9 cellular contexts compared by ENCODE assay signal in the genomic region with DNA sequence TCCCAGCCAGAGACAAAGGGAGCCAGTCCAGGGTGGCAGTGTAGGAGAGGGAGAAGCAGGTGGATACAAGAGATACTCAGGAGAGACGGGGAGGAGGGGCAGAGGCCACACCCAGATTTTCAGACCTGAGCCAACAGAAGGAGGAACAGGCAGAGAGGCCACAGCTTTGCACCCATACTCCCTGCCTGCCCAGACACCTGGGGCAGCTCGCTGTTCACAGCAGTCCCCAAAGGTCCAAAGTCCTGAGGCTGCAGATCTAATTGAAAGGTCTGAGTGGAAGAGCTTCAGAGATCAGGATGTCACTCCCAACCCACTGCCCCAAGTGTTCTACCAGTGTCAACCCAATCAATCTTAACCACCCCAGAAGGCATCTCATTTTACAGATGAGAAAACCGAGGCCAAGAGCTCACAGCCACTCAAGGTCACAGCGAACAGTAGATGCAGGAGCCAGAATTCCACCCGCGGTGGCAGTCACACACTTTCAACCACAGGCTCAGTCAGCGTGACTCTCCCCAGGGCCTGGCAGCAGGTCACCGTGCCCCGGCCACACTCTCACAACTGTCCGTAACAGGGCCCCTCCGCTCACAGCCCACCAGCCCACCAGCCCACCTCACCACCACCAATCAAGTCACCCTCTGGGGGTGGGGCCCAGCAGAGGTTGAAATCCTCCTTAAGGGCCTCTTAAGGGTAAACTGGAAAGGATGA. TPM values are rescaled to one million over a fixed set of nuclear protein-coding genes. Genes with fewer than 3 reads are reported as not detected.
A peak's percentile ranks its signal among the peaks of the same experiment; 100 is the strongest.
DNase-seq lines count a peak whose midpoint lies in the region; ATAC-seq and TF ChIP-seq lines count a peak whose summit lies in the region.
"Had no signal": no experiment of that assay in that cellular context is flagged by ENCODE, and none has a peak within 500 bp of the region (broad histone marks: within the 10 kb centered on the region; RNA-seq: fewer than 3 reads in every experiment).

No MANE protein-coding gene starts in this region.

- no peaks in the 10 kb centered on the region for H3F3A ChIP-seq in PC-3 (ENCODE audit: low read length, unreplicated experiment)

- no peak overlapping the region for H3K23ac ChIP-seq in H9 (ENCODE audit: insufficient read length, low read depth, low read length)

- no peaks in the 10 kb centered on the region for H3K23me2 ChIP-seq in H9 (ENCODE audit: insufficient read length, low read depth, low read length, poor library complexity, severe bottlenecking)

- H3K9me2 ChIP-seq in PC-3 (replicated peaks; ENCODE audit: low read length): no peaks in the 10 kb centered on the region

- intact Hi-C loops in PC-3 (cut with micrococcal nuclease) (no loop called here), gastrocnemius medialis (cut with DNase I; ENCODE audit: low total_unique reads) (no loop called here)

- no peak overlapping the region for H3K56ac ChIP-seq in H9 (ENCODE audit: insufficient read length, low read depth, low read length)

- no peak overlapping the region for H2AK5ac ChIP-seq in H9 (ENCODE audit: insufficient read length, low read length)

- peaks cover 78 to 80% of the 10 kb centered on the region in 2 experiments for H3K4me1 Mint-ChIP-seq in H9

- no peaks in the 10 kb centered on the region for H3K27me3 ChIP-seq in H9 (ENCODE audit: insufficient read depth, low read length)
- H3K27me3 ChIP-seq in PC-3 (ENCODE audit: low read length): no peaks in the 10 kb centered on the region
- no peaks in the 10 kb centered on the region for H3K27me3 ChIP-seq in gastrocnemius medialis

- H4K5ac ChIP-seq in H9 (ENCODE audit: insufficient read length, low read depth, low read length): no peak overlapping the region

- TF ChIP-seq CTCF in H9 (conservative IDR thresholded peaks at IDR 0.05): no peak
- no peak for TF ChIP-seq CTCF in PC-3 (conservative IDR thresholded peaks at IDR 0.05; ENCODE audit: low read depth, low read length)
- TF ChIP-seq CTCF in gastrocnemius medialis (IDR thresholded peaks at IDR 0.05 in 4 of 5, conservative IDR thresholded peaks at IDR 0.05 in 1 of 5): no peak

- H3K27me3 Mint-ChIP-seq in H9 (ENCODE audit: low read depth): no peaks in the 10 kb centered on the region; the same call in 1 of the 2 replicates

- no peak overlapping the region for H2BK15ac ChIP-seq in H9 (ENCODE audit: low read depth, low read length)

- H2BK12ac ChIP-seq in H9 (ENCODE audit: insufficient read length, low read depth, low read length): no peak overlapping the region

- H3K27ac ChIP-seq in H9 (ENCODE audit: insufficient read length, low read depth, low read length): no peak overlapping the region
- no peak overlapping the region for H3K27ac ChIP-seq in PC-3 (ENCODE audit: low read length)
- H3K27ac ChIP-seq in epithelial cell of prostate: peak overlapping the region; percentile 99
- peak overlapping the region in 3 of 4 donors; percentile 28 to 69 (median 33) for H3K27ac ChIP-seq in gastrocnemius medialis

- no peak overlapping the region for H3K14ac ChIP-seq in H9 (ENCODE audit: insufficient read depth, low read length)

- no peak overlapping the region for H4K91ac ChIP-seq in H9 (ENCODE audit: insufficient read length, low read depth, low read length)

- H3K4me3 ChIP-seq in PC-3 (ENCODE audit: low read length) (no peak overlapping the region), gastrocnemius medialis (no peak overlapping the region)

- H3K9me3 ChIP-seq in H9 (ENCODE audit: control insufficient read depth, low read depth, low read length): no peaks in the 10 kb centered on the region
- H3K9me3 ChIP-seq in PC-3 (ENCODE audit: low read length): no peaks in the 10 kb centered on the region
- no peaks in the 10 kb centered on the region for H3K9me3 ChIP-seq in gastrocnemius medialis

- H3K18ac ChIP-seq in H9 (ENCODE audit: insufficient read length, low read depth, low read length): no peak overlapping the region

- H3K27ac Mint-ChIP-seq in H9: peak overlapping the region; percentile 65 to 88 (median 71); a peak in 5 of 7 replicates
- H3K27ac Mint-ChIP-seq: activated B cell treated with CpG ODN at 0.5 μM for 24 hours had no signal

- no peaks in the 10 kb centered on the region for H3K9me3 Mint-ChIP-seq in H9
- H3K9me3 Mint-ChIP-seq: activated B cell treated with CpG ODN at 0.5 μM for 24 hours had no signal

- no peak overlapping the region for H3K4me3 Mint-ChIP-seq in H9
- H3K4me3 Mint-ChIP-seq: activated B cell treated with CpG ODN at 0.5 μM for 24 hours had no signal

- no peak overlapping the region for H3K4ac ChIP-seq in H9 (ENCODE audit: low read depth, low read length)

- CTCF ChIA-PET in PC-3 (lab: Charles Lee): no interaction called here

- H2BK5ac ChIP-seq in H9 (ENCODE audit: insufficient read length, low read length): no peak overlapping the region

- in situ Hi-C loops in gastrocnemius medialis (cut with MboI; ENCODE audit: low sequenced_read_pairs in 4 of 4): no loop called here

- BruUV-seq in PC-3 (replicated peaks; lab: Mats Ljungman, UMichigan): no TSS peak

- peak; percentile 7; the same call in 1 of the 2 replicates for ATAC-seq in PC-3
- no peak for ATAC-seq in gastrocnemius medialis
- no peak for ATAC-seq in HG03469 (IDR thresholded peaks at IDR 0.05; ENCODE audit: unreplicated experiment)
- no peak for ATAC-seq in GM18909 (IDR thresholded peaks at IDR 0.05; ENCODE audit: poor library complexity, unreplicated experiment)

- H2BK20ac ChIP-seq in H9 (ENCODE audit: low read depth, low read length, poor library complexity, severe bottlenecking): no peak overlapping the region

- no CpG with 5 or more reads among the region's 11 CpGs for WGBS in H9 (ENCODE audit: extremely low coverage, insufficient read length, low lambda C conversion rate)

- POLR2A ChIA-PET in PC-3 (lab: Charles Lee; ENCODE audit: unreplicated experiment): no interaction called here

- H4K20me1 ChIP-seq in H9 (ENCODE audit: control insufficient read depth, insufficient read depth, insufficient read length) (peaks cover 2% of the 10 kb centered on the region), PC-3 (ENCODE audit: low read length) (peaks cover 94% of the 10 kb centered on the region)

- H3K4me2 ChIP-seq in H9 (ENCODE audit: insufficient read depth, insufficient read length, low read length): no peak overlapping the region
- no peak overlapping the region for H3K4me2 ChIP-seq in PC-3 (ENCODE audit: low read length)

- H3K36me3 Mint-ChIP-seq in H9 (ENCODE audit: insufficient read depth in 1 of 3, low read depth in 3 of 3): peaks cover 2 to 16% (median 11%) of the 10 kb centered on the region in 3 experiments; a peak in 5 of 7 replicates

- peaks cover 6% of the 10 kb centered on the region for H3K79me1 ChIP-seq in H9 (ENCODE audit: insufficient read depth, low read depth, low read length, poor library complexity, severe bottlenecking)

- no peak overlapping the region for H2BK120ac ChIP-seq in H9 (ENCODE audit: low read depth, low read length, poor library complexity, severe bottlenecking)

- H3K36me3 ChIP-seq in PC-3 (ENCODE audit: low read depth, low read length): peaks cover 26% of the 10 kb centered on the region; the same call in 1 of the 2 replicates
- H3K36me3 ChIP-seq in gastrocnemius medialis: no peaks in the 10 kb centered on the region

- DNase-seq in H9: no peak
- DNase-seq in PC-3: no peak
- no peak for DNase-seq in epithelial cell of prostate (ENCODE audit: low read depth, low spot score)
- DNase-seq in gastrocnemius medialis: no peak
- no peak for DNase-seq in NCI-H2227 (lab: John Stamatoyannopoulos, UW; ENCODE audit: unreplicated experiment)
- DNase-seq in inferior parietal cortex (ENCODE audit: extremely low spot score): no peak
- DNase-seq: activated B cell treated with CpG ODN at 0.5 μM for 24 hours had no signal

- H3K79me2 ChIP-seq in H9 (ENCODE audit: insufficient read depth, low read length) (peaks cover 35% of the 10 kb centered on the region; the same call in 1 of the 2 replicates), PC-3 (ENCODE audit: low read length) (peaks cover 100% of the 10 kb centered on the region)

- no peak overlapping the region for H4K8ac ChIP-seq in H9 (replicated peaks; ENCODE audit: insufficient read length, low read depth, low read length)

- no peak overlapping the region for H3T11ph ChIP-seq in H9 (ENCODE audit: low read length)

- H2AFZ ChIP-seq in H9 (ENCODE audit: low read length): no peak overlapping the region
- no peak overlapping the region for H2AFZ ChIP-seq in PC-3 (ENCODE audit: low read length)

- H3K4me1 ChIP-seq in H9 (ENCODE audit: insufficient read depth, low read length) (peaks cover 17% of the 10 kb centered on the region; the same call in 1 of the 2 replicates), PC-3 (ENCODE audit: insufficient read depth, low read length) (peaks cover 33% of the 10 kb centered on the region), gastrocnemius medialis (peaks cover 35 to 39% of the 10 kb centered on the region in 2 donors)

- H3K9ac ChIP-seq in H9 (ENCODE audit: extremely low read depth, insufficient read length, low read length) (no peak overlapping the region), PC-3 (ENCODE audit: low read length) (no peak overlapping the region)

- TF ChIP-seq POLR2A in gastrocnemius medialis (IDR thresholded peaks at IDR 0.05): no peak

RNA-seq across cellular contexts. Expression of gene ACTN1, which starts 33.4 kb away (rescaled TPM):
- 218 and 219 TPM in 2 replicates for total RNA-seq in H9 (2021)
- 303 and 400 TPM in 2 replicates for total RNA-seq in PC-3 (2014; rRNA removed)
- total RNA-seq in gastrocnemius medialis: 10 to 100 TPM; 10.0 to 17.3 (median 14.1) TPM

Comparison
In these comparisons a context has a peak if more than half of its experiments do, and no peak if none do; other contexts are left out.
1. H3K27ac ChIP-seq: peak in epithelial cell of prostate (single experiment) and gastrocnemius medialis (3 of 4); none in H9 (single experiment) and PC-3 (single experiment).
2. RNA of gene ACTN1, which starts 33.4 kb away (total RNA-seq): 303 to 400 TPM in PC-3 and 218 to 219 TPM in H9; 10.0 to 17.3 TPM in gastrocnemius medialis; every median in the first group is over 10 times any median in the second.